ENCODE assay signal across 17 cellular contexts in genomic region chr2:130847776-130848517, GRCh38. TPM values are rescaled to one million over a fixed set of nuclear protein-coding genes. Genes with fewer than 3 reads are reported as not detected.
A peak's percentile ranks its signal among the peaks of the same experiment; 100 is the strongest.
DNase-seq lines count a peak whose midpoint lies in the region; ATAC-seq, FAIRE-seq and TF ChIP-seq lines count a peak whose summit lies in the region.
"Had no signal": no experiment of that assay in that cellular context is flagged by ENCODE, and none has a peak within 500 bp of the region (broad histone marks: within the 10 kb centered on the region; RNA-seq: fewer than 3 reads in every experiment).

No MANE protein-coding gene starts in this region.

- TF ChIP-seq RAD21 in H1 (IDR thresholded peaks at IDR 0.05 in 1 of 2, conservative IDR thresholded peaks at IDR 0.05 in 1 of 2; ENCODE audit: low read depth in 2 of 2, low read length in 2 of 2) = no peak

- FAIRE-seq in H1 (lab: Jason Lieb, UNC) = no peak
- FAIRE-seq: G401.6, GM12891 had no signal

- H2BK15ac ChIP-seq in H1 (ENCODE audit: low read length) = no peak overlapping the region
- peak overlapping the region; percentile 86 for H2BK15ac ChIP-seq in neuronal stem cell (ENCODE audit: low read length)

- H3K23ac ChIP-seq in H1 (ENCODE audit: insufficient read length) (no peak overlapping the region), neuronal stem cell (ENCODE audit: low read depth, low read length, poor library complexity) (peak overlapping the region; percentile 62)

- H3K4ac ChIP-seq in H1 (replicated peaks; ENCODE audit: insufficient read length, low read depth, low read length) (no peak overlapping the region), neuronal stem cell (ENCODE audit: low read length) (peak overlapping the region; percentile 69)

- no peaks in the 10 kb centered on the region for H3K4me1 ChIP-seq in right atrium auricular region
- peaks cover 39 to 96% (median 78%) of the 10 kb centered on the region in 10 experiments for H3K4me1 ChIP-seq in BLaER1 treated with 17β-estradiol and CSF1 and Interleukin-3, amounts not matched to agents 10 nM and 100 nM
- H3K4me1 ChIP-seq in H1 (replicated peaks in 1 of 4; ENCODE audit: control insufficient read depth in 3 of 4, insufficient read depth in 4 of 4, low read length in 3 of 4) = peaks cover 0 to 11% (median 4%) of the 10 kb centered on the region in 4 experiments; a peak in 5 of 7 replicates
- peaks cover 0 to 13% of the 10 kb centered on the region in 2 donors for H3K4me1 ChIP-seq in neuronal stem cell (ENCODE audit: control insufficient read depth in 2 of 2, insufficient read depth in 1 of 2, low read depth in 1 of 2, low read length in 2 of 2)
- H3K4me1 ChIP-seq: HAP-1 had no signal

- no peak for TF ChIP-seq POLR2A in H1 (IDR thresholded peaks at IDR 0.05; ENCODE audit: control extremely low read depth in 1 of 2, low read depth in 2 of 2, low read length in 2 of 2)

- no peaks in the 10 kb centered on the region for H3K23me2 ChIP-seq in H1 (ENCODE audit: low read depth, low read length)

- CTCF ChIA-PET in H1 (lab: Charles Lee; ENCODE audit: partially characterized antibody) = interaction anchor here (0.6 to 10.4 kb wide), 5 partner anchors 9 to 51 kb away, joined by 3 to 130 read pairs (median 4); partner anchors contain the start of gene ARHGEF4

- WGBS in H1 (ENCODE audit: extremely low coverage in 1 of 2, insufficient coverage in 1 of 2, insufficient read length in 1 of 2, insufficient replicate concordance in 2 of 2, low coverage in 1 of 2, low lambda C conversion rate in 2 of 2, missing lambda C conversion rate in 1 of 2), 2 experiments = 96% methylated on average over 16 of the region's 19 CpGs; no CpG with 5 or more reads in 1 of the 2 experiments
- no CpG with 5 or more reads among the region's 19 CpGs for WGBS in neuronal stem cell (ENCODE audit: extremely low coverage in 2 of 2, insufficient read length in 2 of 2, insufficient replicate concordance in 1 of 2), 2 donors

- POLR2A ChIA-PET in H1 (lab: Charles Lee; ENCODE audit: partially characterized antibody) = no interaction called here

- H3K56ac ChIP-seq in H1 (replicated peaks; ENCODE audit: insufficient read length, low read depth, low read length) = no peak overlapping the region

- DNase-seq in Right ventricle myocardium inferior (ENCODE audit: missing footprints) (peak; percentile 57), right atrium auricular region (ENCODE audit: low spot score) (no peak), H1 (ENCODE audit: low read depth in 1 of 2, low spot score in 2 of 2) (no peak), neuronal stem cell (ENCODE audit: low spot score) (no peak), SKM-1 (lab: John Stamatoyannopoulos, UW; ENCODE audit: unreplicated experiment) (no peak), DMS153 (lab: John Stamatoyannopoulos, UW) (no peak), foreskin melanocyte (no peak)
- DNase-seq: ACHN; CD4-positive, alpha-beta memory T cell; DMS79 treated with DMSO at 0.1 percent for 48 hours; EL; GOT3 had no signal

- H3K14ac ChIP-seq in H1 (ENCODE audit: insufficient read length) = no peak overlapping the region
- peak overlapping the region; percentile 25 for H3K14ac ChIP-seq in neuronal stem cell (ENCODE audit: low read length)

- no peaks in the 10 kb centered on the region for H3K36me3 ChIP-seq in right atrium auricular region
- H3K36me3 ChIP-seq in BLaER1 treated with 17β-estradiol and CSF1 and Interleukin-3, amounts not matched to agents 10 nM and 100 nM = no peaks in the 10 kb centered on the region
- no peaks in the 10 kb centered on the region for H3K36me3 ChIP-seq in H1 (ENCODE audit: control insufficient read depth in 2 of 4, insufficient read depth in 4 of 4, low read length in 3 of 4)
- H3K36me3 ChIP-seq in neuronal stem cell (replicated peaks in 1 of 2; ENCODE audit: control insufficient read depth in 2 of 2, insufficient read depth in 2 of 2, low read length in 2 of 2) = no peaks in the 10 kb centered on the region
- H3K36me3 ChIP-seq: HAP-1 had no signal

- no peaks in the 10 kb centered on the region for H3K27me3 ChIP-seq in right atrium auricular region
- peaks cover 0 to 22% (median 0%) of the 10 kb centered on the region in 11 experiments; a peak in 5 of 22 replicates for H3K27me3 ChIP-seq in BLaER1 treated with 17β-estradiol and CSF1 and Interleukin-3, amounts not matched to agents 10 nM and 100 nM
- no peaks in the 10 kb centered on the region for H3K27me3 ChIP-seq in H1 (replicated peaks in 1 of 4; ENCODE audit: control insufficient read depth in 3 of 4, extremely low read depth in 1 of 4, insufficient read depth in 3 of 4, low read length in 3 of 4)
- H3K27me3 ChIP-seq in neuronal stem cell (ENCODE audit: control insufficient read depth in 3 of 3, insufficient read depth in 3 of 3, low read depth in 1 of 3, low read length in 3 of 3) = peaks cover 0 to 7% (median 0%) of the 10 kb centered on the region in 3 experiments

- no peak overlapping the region for H2BK12ac ChIP-seq in H1 (ENCODE audit: low read depth, low read length)
- H2BK12ac ChIP-seq in neuronal stem cell (ENCODE audit: low read length) = peak overlapping the region; percentile 65

- no peak for ATAC-seq in Right ventricle myocardium inferior

- no peak overlapping the region for H4K91ac ChIP-seq in H1 (replicated peaks; ENCODE audit: insufficient read length, low read length)
- H4K91ac ChIP-seq in neuronal stem cell (ENCODE audit: low read depth, low read length, poor library complexity) = no peak overlapping the region

- no peaks in the 10 kb centered on the region for H3K79me2 ChIP-seq in H1 (ENCODE audit: control insufficient read depth in 1 of 2, insufficient read depth in 2 of 2, low read length in 2 of 2)

- peak overlapping the region in 9 of 11 experiments; percentile 72 to 99 (median 96); a peak in 16 of 22 replicates for H3K4me2 ChIP-seq in BLaER1 treated with 17β-estradiol and CSF1 and Interleukin-3, amounts not matched to agents 10 nM and 100 nM
- no peak overlapping the region for H3K4me2 ChIP-seq in H1 (ENCODE audit: insufficient read depth in 1 of 2, low read depth in 2 of 2, low read length in 2 of 2)
- H3K4me2 ChIP-seq in neuronal stem cell (ENCODE audit: insufficient read depth, low read length, poor library complexity, severe bottlenecking) = no peak overlapping the region

- H3K9me3 ChIP-seq in right atrium auricular region (no peaks in the 10 kb centered on the region), H1 (ENCODE audit: insufficient read depth in 2 of 2, low read depth in 1 of 2, low read length in 1 of 2) (no peaks in the 10 kb centered on the region), neuronal stem cell (replicated peaks in 1 of 2; ENCODE audit: control insufficient read depth in 2 of 2, insufficient read depth in 1 of 2, low read depth in 1 of 2, low read length in 2 of 2) (no peaks in the 10 kb centered on the region)
- H3K9me3 ChIP-seq in BLaER1 treated with 17β-estradiol and CSF1 and Interleukin-3, amounts not matched to agents 10 nM and 100 nM (replicated peaks in 1 of 11) = no peaks in the 10 kb centered on the region
- H3K9me3 ChIP-seq: HAP-1 had no signal

- H4K8ac ChIP-seq in H1 (ENCODE audit: extremely low read depth, insufficient read depth, low read length) (peak overlapping the region; percentile 65; the same call in 1 of the 2 replicates), neuronal stem cell (ENCODE audit: low read depth, low read length) (no peak overlapping the region)

- no peak overlapping the region for H3K4me3 ChIP-seq in right atrium auricular region
- H3K4me3 ChIP-seq in BLaER1 treated with 17β-estradiol and CSF1 and Interleukin-3, amounts not matched to agents 10 nM and 100 nM = no peak overlapping the region
- H3K4me3 ChIP-seq in H1 (ENCODE audit: extremely low read depth in 1 of 4, insufficient read depth in 2 of 4, low read depth in 3 of 4, low read length in 4 of 4) = no peak overlapping the region
- H3K4me3 ChIP-seq in neuronal stem cell (ENCODE audit: low read length in 2 of 2) = no peak overlapping the region
- H3K4me3 ChIP-seq: HAP-1 had no signal

- intact Hi-C loops in Right ventricle myocardium inferior (cut with DNase I) = no loop called here

- TF ChIP-seq CTCF in right atrium auricular region (IDR thresholded peaks at IDR 0.05) (no peak), H1 (IDR thresholded peaks at IDR 0.05; ENCODE audit: control extremely low read depth in 1 of 3, insufficient read depth in 1 of 3, low read depth in 1 of 3, low read length in 3 of 3) (no peak)

- no peak overlapping the region for H2BK5ac ChIP-seq in H1 (ENCODE audit: low read depth, low read length)
- peak overlapping the region; percentile 61 for H2BK5ac ChIP-seq in neuronal stem cell (ENCODE audit: low read length)

- H3K9ac ChIP-seq in BLaER1 treated with 17β-estradiol and CSF1 and Interleukin-3, amounts not matched to agents 10 nM and 100 nM = peak overlapping the region in 2 of 11 experiments; percentile 6 to 13; a peak in 3 of 22 replicates
- H3K9ac ChIP-seq in H1 (replicated peaks in 1 of 4; ENCODE audit: extremely low read depth in 1 of 4, low read depth in 3 of 4, low read length in 3 of 4) = no peak overlapping the region
- H3K9ac ChIP-seq in neuronal stem cell (ENCODE audit: low read depth, low read length, poor library complexity) = peak overlapping the region; percentile 52

- H3K18ac ChIP-seq in H1 (ENCODE audit: extremely low read depth, low read length) (no peak overlapping the region; the same call in 1 of the 2 replicates), neuronal stem cell (ENCODE audit: low read length) (peak overlapping the region; percentile 76)

- H3K27ac ChIP-seq in right atrium auricular region (no peak overlapping the region), H1 (ENCODE audit: low read depth, low read length) (no peak overlapping the region), neuronal stem cell (replicated peaks; ENCODE audit: low read length) (no peak overlapping the region)
- peak overlapping the region in 2 of 11 experiments; percentile 4 to 28; a peak in 1 of 22 replicates for H3K27ac ChIP-seq in BLaER1 treated with 17β-estradiol and CSF1 and Interleukin-3, amounts not matched to agents 10 nM and 100 nM
- H3K27ac ChIP-seq: C4-2B had no signal

- peaks cover 0 to 18% (median 0%) of the 10 kb centered on the region in 11 experiments; a peak in 9 of 22 replicates for H4K20me1 ChIP-seq in BLaER1 treated with 17β-estradiol and CSF1 and Interleukin-3, amounts not matched to agents 10 nM and 100 nM
- H4K20me1 ChIP-seq in H1 (replicated peaks in 1 of 2; ENCODE audit: control insufficient read depth in 1 of 2, insufficient read depth in 2 of 2, low read length in 2 of 2) = peaks cover 0 to 3% of the 10 kb centered on the region in 2 experiments

- H2BK20ac ChIP-seq in H1 (ENCODE audit: low read length) = no peak overlapping the region; the same call in 1 of the 2 replicates

- no peak for TF ChIP-seq EP300 in H1 (IDR thresholded peaks at IDR 0.05; ENCODE audit: borderline replicate concordance in 1 of 2, low read depth in 2 of 2, low read length in 2 of 2)

- H4K5ac ChIP-seq in H1 (ENCODE audit: insufficient read length, low read depth, low read length) = no peak overlapping the region

- peaks cover 5% of the 10 kb centered on the region; the same call in 1 of the 2 replicates for H3K79me1 ChIP-seq in H1 (ENCODE audit: low read depth, low read length)
- no peaks in the 10 kb centered on the region for H3K79me1 ChIP-seq in neuronal stem cell (ENCODE audit: low read depth, low read length)

- H2BK120ac ChIP-seq in H1 (replicated peaks; ENCODE audit: low read depth, low read length) = no peak overlapping the region
- H2BK120ac ChIP-seq in neuronal stem cell (ENCODE audit: low read depth, low read length) = peak overlapping the region; percentile 40

- no peak overlapping the region for H2AFZ ChIP-seq in H1 (ENCODE audit: low read length)
- no peak overlapping the region for H2AFZ ChIP-seq in neuronal stem cell (ENCODE audit: low read length)

- no peak overlapping the region for H2AK5ac ChIP-seq in H1 (ENCODE audit: low read depth, low read length)
- H2AK5ac ChIP-seq in neuronal stem cell (ENCODE audit: low read depth, low read length) = peak overlapping the region; percentile 15

RNA-seq across cellular contexts. Expression of gene ARHGEF4, which starts 11.2 kb away (rescaled TPM):
- 4.1 TPM for total RNA-seq in Right ventricle myocardium inferior
- total RNA-seq in right atrium auricular region = 1 to 10 TPM; 3.5 to 8.1 TPM
- total RNA-seq in H1 (2021; fragmentation: NEBNext Ultra II Directional; extraction: Animal tissue kit (Norgen Biotek cat#: 25700)) = 13.3 and 14.6 TPM in 2 replicates
- 10.6 and 14.5 TPM in 2 replicates for polyA plus RNA-seq in H1 (2011; rRNA removed)
- polyA plus RNA-seq in H1 (2011; cell fraction: cytosol; rRNA removed) = 11.0 TPM
- polyA plus RNA-seq in H1 (2011; cell fraction: nucleus; rRNA removed) = 54.4 TPM
- 10.6 to 16.4 TPM (median 15.6 TPM) in 4 replicates for polyA plus RNA-seq in H1 (2012, experiment 1 of 2)
- 9.9 TPM for polyA plus RNA-seq in H1 (2012, experiment 2 of 2)
- polyA plus RNA-seq in H1 (2013, experiment 1 of 2) = 12.9 TPM
- 10.7 TPM for polyA plus RNA-seq in H1 (2013, experiment 2 of 2)
- polyA minus RNA-seq in H1 (2011; rRNA and poly(A)+ RNA removed) = 13.4 and 18.2 TPM in 2 replicates
- polyA minus RNA-seq in H1 (2011; cell fraction: cytosol; rRNA and poly(A)+ RNA removed) = 8.7 TPM
- 21.4 TPM for polyA minus RNA-seq in H1 (2011; cell fraction: nucleus; rRNA and poly(A)+ RNA removed)
- polyA plus RNA-seq in neuronal stem cell (2013, experiment 1 of 2) = 38.1 TPM
- polyA plus RNA-seq in neuronal stem cell (2013, experiment 2 of 2) = 36.3 TPM

Comparison
In these comparisons a context has a peak if more than half of its experiments do, and no peak if none do; other contexts are left out.
1. H3K4me2 ChIP-seq: peak in BLaER1 treated with 17β-estradiol and CSF1 and Interleukin-3, amounts not matched to agents 10 nM and 100 nM (9 of 11); none in H1 (0 of 2) and neuronal stem cell (single experiment).